Comparison of ENCODE assay signal across 19 cellular contexts in the genomic region with DNA sequence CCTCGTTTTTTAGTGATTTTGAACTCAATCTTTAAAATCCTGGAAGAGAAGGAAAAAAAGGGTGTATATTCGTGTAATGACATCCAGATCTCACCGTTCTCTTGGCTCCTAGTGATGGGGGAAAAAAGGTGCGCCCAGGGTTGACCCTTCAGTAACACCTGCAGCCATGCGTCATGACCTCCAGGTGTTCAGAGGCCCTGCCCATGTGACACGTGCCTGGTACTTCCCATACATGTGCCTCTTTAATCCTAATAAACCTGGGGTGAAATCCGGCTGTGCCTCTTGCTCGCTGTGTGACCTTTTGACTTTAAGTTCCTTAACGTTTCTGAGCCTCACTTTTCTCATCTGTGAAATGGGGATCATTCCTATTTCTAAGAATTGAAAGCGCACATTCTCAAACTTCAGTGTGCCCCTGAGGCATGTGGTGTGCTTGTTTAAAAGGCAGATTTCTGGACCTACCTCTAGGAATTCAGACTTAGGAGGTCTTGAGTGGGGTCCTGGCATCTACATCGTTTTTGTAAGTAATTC.
DNase-seq lines count a peak whose midpoint lies in the region; ATAC-seq and TF ChIP-seq lines count a peak whose summit lies in the region.
"Had no signal": no experiment of that assay in that cellular context is flagged by ENCODE, and none has a peak within 500 bp of the region (broad histone marks: within the 10 kb centered on the region; RNA-seq: fewer than 3 reads in every experiment).

No MANE protein-coding gene starts in this region.

- no peak overlapping the region for H3K4me2 ChIP-seq in PC-9
- H3K4me2 ChIP-seq: BLaER1 had no signal

- H3K4me3 ChIP-seq in PC-9: no peak overlapping the region
- H3K4me3 ChIP-seq: BLaER1 had no signal

- no peaks in the 10 kb centered on the region for H3K4me1 ChIP-seq in PC-9 (replicated peaks; ENCODE audit: insufficient read depth)
- H3K4me1 ChIP-seq: BLaER1 had no signal

- H3K27ac Mint-ChIP-seq in activated CD4-positive, alpha-beta T cell treated with anti-CD3 and anti-CD28 coated beads, Interleukin-2, amount 10 ng/mL, durations not matched to agents 24 days and 14 days: no peak overlapping the region
- no peak overlapping the region for H3K27ac Mint-ChIP-seq in activated CD4-positive, alpha-beta T cell treated with anti-CD3 and anti-CD28 coated beads, Interleukin-2, amount 10 ng/mL, durations not matched to agents 7 days and 5 days
- H3K27ac Mint-ChIP-seq: B cell; CD4-positive, CD25-positive, alpha-beta regulatory T cell; CD8-positive, alpha-beta T cell had no signal

- CTCF ChIA-PET in activated CD4-positive, alpha-beta T cell treated with anti-CD3 and anti-CD28 coated beads, Interleukin-2, amount 10 ng/mL, durations not matched to agents 7 days and 5 days (lab: Charles Lee): no interaction called here
- CTCF ChIA-PET in PC-9 (lab: Charles Lee): interaction anchor here (0.6 kb wide), 1 partner anchor 437 kb away, joined by 8 read pairs; no protein-coding TSS in a partner anchor

- POLR2A ChIA-PET in activated CD4-positive, alpha-beta T cell treated with anti-CD3 and anti-CD28 coated beads, Interleukin-2, amount 10 ng/mL, durations not matched to agents 7 days and 5 days (lab: Charles Lee): no interaction called here
- POLR2A ChIA-PET in PC-9 (lab: Charles Lee; ENCODE audit: unreplicated experiment): no interaction called here

- H3K4me3 Mint-ChIP-seq in activated CD4-positive, alpha-beta T cell treated with anti-CD3 and anti-CD28 coated beads, Interleukin-2, amount 10 ng/mL, durations not matched to agents 24 days and 14 days: no peak overlapping the region
- no peak overlapping the region for H3K4me3 Mint-ChIP-seq in activated CD4-positive, alpha-beta T cell treated with anti-CD3 and anti-CD28 coated beads, Interleukin-2, amount 10 ng/mL, durations not matched to agents 7 days and 5 days
- H3K4me3 Mint-ChIP-seq: B cell; CD4-positive, CD25-positive, alpha-beta regulatory T cell; CD8-positive, alpha-beta T cell had no signal

- no peaks in the 10 kb centered on the region for H3K79me2 ChIP-seq in PC-9 (ENCODE audit: low read depth)

- no peaks in the 10 kb centered on the region for H3K9me3 Mint-ChIP-seq in activated CD4-positive, alpha-beta T cell treated with anti-CD3 and anti-CD28 coated beads, Interleukin-2, amount 10 ng/mL, durations not matched to agents 24 days and 14 days
- H3K9me3 Mint-ChIP-seq in activated CD4-positive, alpha-beta T cell treated with anti-CD3 and anti-CD28 coated beads, Interleukin-2, amount 10 ng/mL, durations not matched to agents 7 days and 5 days: no peaks in the 10 kb centered on the region
- H3K9me3 Mint-ChIP-seq: CD4-positive, CD25-positive, alpha-beta regulatory T cell; CD8-positive, alpha-beta T cell had no signal

- no peak overlapping the region for H2AFZ ChIP-seq in PC-9

- DNase-seq in activated CD4-positive, alpha-beta T cell treated with anti-CD3 and anti-CD28 coated beads, Interleukin-2, amount 10 ng/mL, durations not matched to agents 24 days and 14 days: peak; percentile 52
- no peak for DNase-seq in activated CD4-positive, alpha-beta T cell treated with anti-CD3 and anti-CD28 coated beads, Interleukin-2, amount 10 ng/mL, durations not matched to agents 7 days and 5 days
- DNase-seq in RPMI8226 (peak; percentile 10), left colon (peak in 1 of 2 donors; percentile 55), ecto neural progenitor cell (ENCODE audit: low spot score) (no peak), HuH-7 (ENCODE audit: low spot score) (no peak), PC-9 (no peak)
- DNase-seq: Caco-2; CD4-positive, CD25-positive, alpha-beta regulatory T cell; CD8-positive, alpha-beta T cell; DMS153; DND-41; GOT3; H7; HCEC 1CT had no signal

- H3K27ac ChIP-seq in PC-9: no peak overlapping the region
- H3K27ac ChIP-seq: 22Rv1, BLaER1, C4-2B had no signal

- H3K36me3 Mint-ChIP-seq in activated CD4-positive, alpha-beta T cell treated with anti-CD3 and anti-CD28 coated beads, Interleukin-2, amount 10 ng/mL, durations not matched to agents 24 days and 14 days (ENCODE audit: low read depth): no peaks in the 10 kb centered on the region
- no peaks in the 10 kb centered on the region for H3K36me3 Mint-ChIP-seq in activated CD4-positive, alpha-beta T cell treated with anti-CD3 and anti-CD28 coated beads, Interleukin-2, amount 10 ng/mL, durations not matched to agents 7 days and 5 days (ENCODE audit: low read depth)
- H3K36me3 Mint-ChIP-seq: CD4-positive, CD25-positive, alpha-beta regulatory T cell had no signal

- H3K4me1 Mint-ChIP-seq in activated CD4-positive, alpha-beta T cell treated with anti-CD3 and anti-CD28 coated beads, Interleukin-2, amount 10 ng/mL, durations not matched to agents 24 days and 14 days: peaks cover 5% of the 10 kb centered on the region
- peaks cover 10% of the 10 kb centered on the region for H3K4me1 Mint-ChIP-seq in activated CD4-positive, alpha-beta T cell treated with anti-CD3 and anti-CD28 coated beads, Interleukin-2, amount 10 ng/mL, durations not matched to agents 7 days and 5 days
- H3K4me1 Mint-ChIP-seq: B cell had no signal

- BruUV-seq in PC-9 (replicated peaks; lab: Mats Ljungman, UMichigan): no TSS peak

- intact Hi-C loops in activated CD4-positive, alpha-beta T cell treated with anti-CD3 and anti-CD28 coated beads, Interleukin-2, amount 10 ng/mL, durations not matched to agents 24 days and 14 days (cut with micrococcal nuclease): no loop called here
- intact Hi-C loops in left colon (cut with DNase I, micrococcal nuclease) (loop anchor here in 1 of 2 donors (5.0 kb wide), 1 partner anchor 196 kb away; no protein-coding TSS in a partner anchor), PC-9 (cut with micrococcal nuclease; ENCODE audit: unreplicated experiment) (no loop called here)

- TF ChIP-seq CTCF in PC-9 (conservative IDR thresholded peaks at IDR 0.05): no peak

- no peaks in the 10 kb centered on the region for H4K20me1 ChIP-seq in PC-9 (ENCODE audit: insufficient read depth)
- H4K20me1 ChIP-seq: BLaER1 had no signal

- no peaks in the 10 kb centered on the region for H3K9me2 ChIP-seq in PC-9 (ENCODE audit: insufficient read depth)

- H3F3A ChIP-seq in PC-9 (ENCODE audit: insufficient read depth, low read depth): no peaks in the 10 kb centered on the region

- H3K36me3 ChIP-seq in PC-9 (ENCODE audit: low read depth): no peaks in the 10 kb centered on the region
- H3K36me3 ChIP-seq: BLaER1 had no signal

- H3K9me3 ChIP-seq in PC-9 (ENCODE audit: insufficient read depth, low read depth): no peaks in the 10 kb centered on the region
- H3K9me3 ChIP-seq: BLaER1, Caco-2 had no signal

- no peaks in the 10 kb centered on the region for H3K27me3 ChIP-seq in PC-9 (ENCODE audit: insufficient read depth, low read depth)
- H3K27me3 ChIP-seq: BLaER1 had no signal

- ATAC-seq in left colon: peak; percentile 45
- ATAC-seq: CD8-positive, alpha-beta T cell had no signal

- H3K27me3 Mint-ChIP-seq in activated CD4-positive, alpha-beta T cell treated with anti-CD3 and anti-CD28 coated beads, Interleukin-2, amount 10 ng/mL, durations not matched to agents 24 days and 14 days: no peaks in the 10 kb centered on the region
- H3K27me3 Mint-ChIP-seq in activated CD4-positive, alpha-beta T cell treated with anti-CD3 and anti-CD28 coated beads, Interleukin-2, amount 10 ng/mL, durations not matched to agents 7 days and 5 days: no peaks in the 10 kb centered on the region
- H3K27me3 Mint-ChIP-seq: CD4-positive, CD25-positive, alpha-beta regulatory T cell had no signal

Comparison
In these comparisons a context has a peak if more than half of its experiments do, and no peak if none do; other contexts are left out.
1. DNase-seq: peak in activated CD4-positive, alpha-beta T cell treated with anti-CD3 and anti-CD28 coated beads, Interleukin-2, amount 10 ng/mL, durations not matched to agents 24 days and 14 days (single experiment) and RPMI8226 (single experiment); none in activated CD4-positive, alpha-beta T cell treated with anti-CD3 and anti-CD28 coated beads, Interleukin-2, amount 10 ng/mL, durations not matched to agents 7 days and 5 days (single experiment), ecto neural progenitor cell (single experiment), HuH-7 (single experiment) and PC-9 (0 of 2).